In the genomic region with DNA sequence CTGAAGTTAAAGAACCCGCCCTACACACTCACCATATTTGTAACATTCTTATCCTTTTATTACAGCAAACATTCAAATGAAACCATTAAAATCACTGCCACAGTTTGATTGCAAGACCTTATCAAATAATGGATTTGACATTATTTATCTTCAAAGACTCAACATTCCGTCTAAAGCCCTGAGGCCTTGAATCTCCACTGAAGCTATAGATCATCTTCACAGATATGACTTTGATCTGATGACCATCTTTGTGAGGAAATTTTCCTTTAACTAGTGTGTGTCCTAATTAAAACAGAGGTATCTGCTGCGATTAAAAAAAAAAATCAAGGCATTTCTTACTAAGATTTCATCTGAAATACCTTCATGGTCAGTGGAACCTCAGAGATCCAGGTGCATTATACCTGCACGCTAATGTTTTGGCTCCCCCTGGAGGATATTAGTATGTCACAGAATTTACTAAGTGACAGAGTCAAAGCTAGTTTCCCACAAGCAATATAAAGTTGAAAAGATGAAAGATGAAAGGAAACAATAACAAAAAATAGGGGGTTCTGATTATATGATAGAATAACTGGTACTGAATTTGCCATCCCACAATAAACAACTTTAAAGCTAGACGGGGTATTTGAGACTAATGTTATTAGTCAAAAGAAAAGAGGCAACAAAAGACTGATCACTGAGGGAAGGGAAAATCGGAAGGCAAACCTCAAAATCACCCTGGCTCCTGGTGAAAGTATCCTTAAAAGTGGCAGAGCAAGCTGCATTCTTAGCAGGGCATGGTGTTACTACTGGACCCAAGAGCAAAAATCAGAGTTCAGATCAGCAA, we compare ENCODE assay signal across 8 cellular contexts.
DNase-seq lines count a peak whose midpoint lies in the region; ATAC-seq and TF ChIP-seq lines count a peak whose summit lies in the region.

No MANE protein-coding gene starts in this region.

- no peak overlapping the region for H3K4me3 Mint-ChIP-seq in progenitor cell of endocrine pancreas (ENCODE audit: low read depth)
- no peak overlapping the region for H3K4me3 Mint-ChIP-seq in activated naive CD8-positive, alpha-beta T cell treated with anti-CD3 and anti-CD28 coated beads for 36 hours

- no peaks in the 10 kb centered on the region for H3K36me3 Mint-ChIP-seq in progenitor cell of endocrine pancreas (ENCODE audit: insufficient read depth)
- H3K36me3 Mint-ChIP-seq in activated naive CD8-positive, alpha-beta T cell treated with anti-CD3 and anti-CD28 coated beads for 36 hours: no peaks in the 10 kb centered on the region

- in situ Hi-C loops in GM13977 (cut with MboI; ENCODE audit: low pct_unique_long_range_greater_than_20kb, low sequenced_read_pairs, unreplicated experiment): no loop called here

- no peaks in the 10 kb centered on the region for H3K4me1 Mint-ChIP-seq in progenitor cell of endocrine pancreas (ENCODE audit: low read depth)
- no peaks in the 10 kb centered on the region for H3K4me1 Mint-ChIP-seq in activated naive CD8-positive, alpha-beta T cell treated with anti-CD3 and anti-CD28 coated beads for 36 hours

- H3K27me3 Mint-ChIP-seq in progenitor cell of endocrine pancreas: peaks cover 3% of the 10 kb centered on the region
- peaks cover 4% of the 10 kb centered on the region for H3K27me3 Mint-ChIP-seq in activated naive CD8-positive, alpha-beta T cell treated with anti-CD3 and anti-CD28 coated beads for 36 hours

- H3K9me3 Mint-ChIP-seq in progenitor cell of endocrine pancreas (ENCODE audit: low read depth): no peaks in the 10 kb centered on the region
- H3K9me3 Mint-ChIP-seq in activated naive CD8-positive, alpha-beta T cell treated with anti-CD3 and anti-CD28 coated beads for 36 hours: no peaks in the 10 kb centered on the region

- DNase-seq in GM13977 (ENCODE audit: low spot score) (no peak), NCI-H1417 (lab: John Stamatoyannopoulos, UW) (peak; percentile 13 to 71 (median 29)), choroid plexus epithelial cell (ENCODE audit: low read depth) (peak; percentile 62), progenitor cell of endocrine pancreas (ENCODE audit: low spot score, unreplicated experiment) (no peak)
- no peak for DNase-seq in activated naive CD8-positive, alpha-beta T cell treated with anti-CD3 and anti-CD28 coated beads for 36 hours
- DNase-seq in stimulated activated CD4-positive, alpha-beta T cell treated with anti-CD3 and anti-CD28 coated beads, Interleukin-4, amount 100 ng/mL, for 1 hour: no peak

- no peak for ATAC-seq in HG03571 (IDR thresholded peaks at IDR 0.05; ENCODE audit: unreplicated experiment)
- ATAC-seq in HG03196 (IDR thresholded peaks at IDR 0.05; ENCODE audit: unreplicated experiment): no peak

- no peak overlapping the region for H3K4me3 ChIP-seq in choroid plexus epithelial cell (ENCODE audit: low read depth, low read length)

- no peak overlapping the region for H3K27ac Mint-ChIP-seq in progenitor cell of endocrine pancreas
- H3K27ac Mint-ChIP-seq in activated naive CD8-positive, alpha-beta T cell treated with anti-CD3 and anti-CD28 coated beads for 36 hours: no peak overlapping the region

- TF ChIP-seq CTCF in GM13977 (IDR thresholded peaks at IDR 0.05; ENCODE audit: extremely low read depth, insufficient read depth, missing control alignments) (peak; percentile 47), choroid plexus epithelial cell (conservative IDR thresholded peaks at IDR 0.05; ENCODE audit: low read depth, low read length) (peak; percentile 74), progenitor cell of endocrine pancreas (IDR thresholded peaks at IDR 0.05; ENCODE audit: unreplicated experiment) (peak; percentile 83)

Comparison
In these comparisons a context has a peak if more than half of its experiments do, and no peak if none do; other contexts are left out.
1. DNase-seq: peak in NCI-H1417 (3 of 3) and choroid plexus epithelial cell (single experiment); none in GM13977 (single experiment), progenitor cell of endocrine pancreas (single experiment), activated naive CD8-positive, alpha-beta T cell treated with anti-CD3 and anti-CD28 coated beads for 36 hours (single experiment) and stimulated activated CD4-positive, alpha-beta T cell treated with anti-CD3 and anti-CD28 coated beads, Interleukin-4, amount 100 ng/mL, for 1 hour (single experiment).
2. Peak in every context shown above with its lines, with median percentiles within 50 percentile points of each other: CTCF ChIP-seq.